Comparison of ENCODE assay signal across 8 cellular contexts in genomic region chr12:122834229-122834920, GRCh38. TPM values are rescaled to one million over a fixed set of nuclear protein-coding genes. Genes with fewer than 3 reads are reported as not detected.
DNase-seq lines count a peak whose midpoint lies in the region; ATAC-seq, FAIRE-seq and TF ChIP-seq lines count a peak whose summit lies in the region.

No MANE protein-coding gene starts in this region.

- no peak for FAIRE-seq in A549 (lab: Jason Lieb, UNC)

- H3K9ac ChIP-seq in parathyroid adenoma: no peak overlapping the region

- H3K79me2 ChIP-seq in parathyroid adenoma: peaks cover 9% of the 10 kb centered on the region

- H3K4me1 ChIP-seq in A549 (peaks cover 26% of the 10 kb centered on the region), right atrium auricular region (peaks cover 0 to 32% of the 10 kb centered on the region in 2 donors), parathyroid adenoma (peaks cover 5% of the 10 kb centered on the region)

- H3K36me3 ChIP-seq in right atrium auricular region: no peaks in the 10 kb centered on the region
- H3K36me3 ChIP-seq in parathyroid adenoma (ENCODE audit: control insufficient read depth, insufficient read depth, low read length): no peaks in the 10 kb centered on the region

- no peak for TF ChIP-seq EP300 in A549 (IDR thresholded peaks at IDR 0.05)

- WGBS in A549 (ENCODE audit: missing lambda C conversion rate): 4% methylated on average over 18 of the region's 18 CpGs

- peak overlapping the region; percentile 71 for H2AFZ ChIP-seq in parathyroid adenoma

- POLR2A ChIA-PET in A549 (lab: Yijun Ruan, JAX): interaction anchor here (0.5 to 0.7 kb wide), 2 partner anchors 61 to 449 kb away, joined by 3 read pairs; no protein-coding TSS in a partner anchor

- CTCF ChIA-PET in A549 (lab: Yijun Ruan, JAX): interaction anchor here (0.7 to 4.2 kb wide), 14 partner anchors 9 to 87 kb away, joined by 3 to 31 read pairs (median 4); no protein-coding TSS in a partner anchor

- DNase-seq in A549 (ENCODE audit: low read depth in 1 of 2, low spot score in 1 of 2): peak; percentile 79 to 82
- DNase-seq in H4 (ENCODE audit: low spot score): peak; percentile 70
- peak; percentile 89 for DNase-seq in NCI-H748 (lab: John Stamatoyannopoulos, UW; ENCODE audit: unreplicated experiment)
- peak; percentile 75 for DNase-seq in astrocyte of the hippocampus (ENCODE audit: low read depth, low spot score)
- no peak for DNase-seq in right atrium auricular region (ENCODE audit: low spot score)
- DNase-seq in mesenteric fat pad (ENCODE audit: low spot score): no peak
- no peak for DNase-seq in NK-92 (lab: John Stamatoyannopoulos, UW; ENCODE audit: unreplicated experiment)

- no peak for TF ChIP-seq RAD21 in A549 (conservative IDR thresholded peaks at IDR 0.05 in 1 of 2, IDR thresholded peaks at IDR 0.05 in 1 of 2)

- H3K27ac ChIP-seq in A549 (peak overlapping the region; percentile 82 to 87), right atrium auricular region (peak overlapping the region; percentile 66 to 94), parathyroid adenoma (peak overlapping the region; percentile 83)

- ATAC-seq in A549: peak; percentile 74 to 84

- H3K4me3 ChIP-seq in A549 (peak overlapping the region; percentile 98), right atrium auricular region (peak overlapping the region; percentile 55 to 73), parathyroid adenoma (ENCODE audit: low read depth, low read length) (peak overlapping the region; percentile 55)

- H3K4me2 ChIP-seq in A549: peak overlapping the region; percentile 95
- H3K4me2 ChIP-seq in parathyroid adenoma (ENCODE audit: low read length): peak overlapping the region; percentile 86

- TF ChIP-seq CTCF in A549 (IDR thresholded peaks at IDR 0.05) (peak; percentile 23; the same call in 1 of the 3 replicates), right atrium auricular region (IDR thresholded peaks at IDR 0.05) (peak in 1 of 2 donors; percentile 34), parathyroid adenoma (IDR thresholded peaks at IDR 0.05) (peak; percentile 16)

- H3K9me3 ChIP-seq in A549: no peaks in the 10 kb centered on the region
- H3K9me3 ChIP-seq in right atrium auricular region: no peaks in the 10 kb centered on the region
- H3K9me3 ChIP-seq in parathyroid adenoma (ENCODE audit: control insufficient read depth, low read length): no peaks in the 10 kb centered on the region

- H3K27me3 ChIP-seq in right atrium auricular region (no peaks in the 10 kb centered on the region), parathyroid adenoma (ENCODE audit: control insufficient read depth, insufficient read depth, low read length) (no peaks in the 10 kb centered on the region)

- no peak for TF ChIP-seq POLR2A in A549 (IDR thresholded peaks at IDR 0.05; ENCODE audit: low read length)

TF ChIP-seq in A549, 52 proteins besides CTCF, POLR2A, EP300 and RAD21:
- peak; percentile 12; the same call in 1 of the 3 replicates for TF ChIP-seq SMC3 (IDR thresholded peaks at IDR 0.05)
- no peak for TF ChIP-seq SREBF2 (IDR thresholded peaks at IDR 0.05)
- TF ChIP-seq, protein P1, sequence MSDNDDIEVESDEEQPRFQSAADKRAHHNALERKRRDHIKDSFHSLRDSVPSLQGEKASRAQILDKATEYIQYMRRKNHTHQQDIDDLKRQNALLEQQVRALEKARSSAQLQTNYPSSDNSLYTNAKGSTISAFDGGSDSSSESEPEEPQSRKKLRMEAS (IDR thresholded peaks at IDR 0.05): peak; percentile 53

RNA-seq across cellular contexts. Expression of gene HIP1R, which starts 0.9 kb away (rescaled TPM):
- polyA plus RNA-seq in A549 (2011; rRNA removed): 9.0 and 10.3 TPM in 2 replicates
- 14.6 and 16.8 TPM in 2 replicates for polyA plus RNA-seq in A549 (2012; cell fraction: cytosol; rRNA removed)
- 85.5 and 100 TPM in 2 replicates for polyA plus RNA-seq in A549 (2012; cell fraction: nucleus; rRNA removed)
- 9.1 to 11.2 TPM (median 10.6 TPM) in 3 replicates for polyA plus RNA-seq in A549 (2017; fragmentation: RNase III; extraction: RNeasy Plus Mini Kit Qiagen cat#74134 plus additional on column Dnase treatment)
- 18.0 and 19.9 TPM in 2 replicates for polyA minus RNA-seq in A549 (2011; rRNA and poly(A)+ RNA removed)
- 22.0 and 25.6 TPM in 2 replicates for total RNA-seq in H4 (2014; rRNA removed; shearing (Covaris generic))
- 10 to 100 TPM; 32.4 to 43.8 TPM for total RNA-seq in right atrium auricular region
- total RNA-seq in mesenteric fat pad: 30.2 TPM

Comparison
In these comparisons a context has a peak if more than half of its experiments do, and no peak if none do; other contexts are left out.
1. DNase-seq: peak in A549 (2 of 2), H4 (single experiment), NCI-H748 (single experiment) and astrocyte of the hippocampus (single experiment); none in right atrium auricular region (single experiment), mesenteric fat pad (single experiment) and NK-92 (single experiment).
2. Peak in every context shown above with its lines, with median percentiles within 50 percentile points of each other: H3K27ac ChIP-seq and H3K4me3 ChIP-seq.